In genomic region chr2:27714851-27715291, GRCh38 we compare ENCODE assay signal across 9 cellular contexts. TPM values are rescaled to one million over a fixed set of nuclear protein-coding genes. Genes with fewer than 3 reads are reported as not detected.
DNase-seq lines count a peak whose midpoint lies in the region; ATAC-seq and TF ChIP-seq lines count a peak whose summit lies in the region.
"Had no signal": no experiment of that assay in that cellular context is flagged by ENCODE, and none has a peak within 500 bp of the region (broad histone marks: within the 10 kb centered on the region; RNA-seq: fewer than 3 reads in every experiment).

No MANE protein-coding gene starts in this region.

- H3K79me2 ChIP-seq in SK-N-SH (ENCODE audit: insufficient read depth), result no peaks in the 10 kb centered on the region

- peak overlapping the region in 1 of 2 experiments; percentile 60; a peak in 2 of 4 replicates for H3K27ac ChIP-seq in SK-N-SH (ENCODE audit: low read depth in 2 of 2, low read length in 1 of 2)
- H3K27ac ChIP-seq: epithelial cell of prostate had no signal

- CTCF ChIA-PET in SK-N-SH (lab: Yijun Ruan, JAX), result interaction anchor here (1.0 to 5.2 kb wide), 9 partner anchors 8 to 880 kb away, joined by 3 to 64 read pairs (median 4); no protein-coding TSS in a partner anchor

- H3K9me3 Mint-ChIP-seq in CD14-positive monocyte (peaks cover 0 to 14% (median 3%) of the 10 kb centered on the region in 7 donors), osteocyte (ENCODE audit: unreplicated experiment) (no peaks in the 10 kb centered on the region)

- TF ChIP-seq EP300 in SK-N-SH (IDR thresholded peaks at IDR 0.05; ENCODE audit: borderline replicate concordance in 1 of 2, low read depth in 1 of 2, low read length in 1 of 2), result no peak

- no peak for ATAC-seq in HG03469 (IDR thresholded peaks at IDR 0.05; ENCODE audit: unreplicated experiment)

- H3K27me3 Mint-ChIP-seq in CD14-positive monocyte (ENCODE audit: low read depth in 3 of 3) (peaks cover 41 to 52% (median 47%) of the 10 kb centered on the region in 3 donors), osteocyte (ENCODE audit: unreplicated experiment) (no peaks in the 10 kb centered on the region)

- H3K9me3 ChIP-seq in SK-N-SH, result no peaks in the 10 kb centered on the region

- peak overlapping the region; percentile 76 for H3K4me2 ChIP-seq in SK-N-SH

- H3K4me1 ChIP-seq in SK-N-SH (ENCODE audit: control insufficient read depth in 1 of 2, insufficient read depth in 2 of 2, low read depth in 1 of 2, low read length in 1 of 2), result peaks cover 5 to 11% of the 10 kb centered on the region in 2 experiments; a peak in 3 of 4 replicates

- H3K4me1 Mint-ChIP-seq in CD14-positive monocyte, result peaks cover 20% of the 10 kb centered on the region
- H3K4me1 Mint-ChIP-seq in osteocyte (ENCODE audit: unreplicated experiment), result peaks cover 14% of the 10 kb centered on the region

- 75% methylated on average over 19 of the region's 19 CpGs for WGBS in SK-N-SH (ENCODE audit: low lambda C conversion rate)

- peak overlapping the region; percentile 97 for H2AFZ ChIP-seq in SK-N-SH (ENCODE audit: low read depth)

- H3K36me3 Mint-ChIP-seq in CD14-positive monocyte (peaks cover 0 to 14% of the 10 kb centered on the region in 2 donors), osteocyte (ENCODE audit: unreplicated experiment) (no peaks in the 10 kb centered on the region)

- peaks cover 21% of the 10 kb centered on the region for H3F3A ChIP-seq in SK-N-SH (replicated peaks; ENCODE audit: insufficient read depth)

- H3K4me3 ChIP-seq in SK-N-SH (ENCODE audit: low read depth in 2 of 2, low read length in 1 of 2) (peak overlapping the region; percentile 51 to 58), fibroblast of villous mesenchyme (ENCODE audit: low read depth, low read length) (peak overlapping the region; percentile 49)

- H3K9ac ChIP-seq in SK-N-SH, result peak overlapping the region; percentile 80

- no peak for TF ChIP-seq CTCF in CD14-positive monocyte (IDR thresholded peaks at IDR 0.05)
- no peak for TF ChIP-seq CTCF in SK-N-SH (IDR thresholded peaks at IDR 0.05)
- no peak for TF ChIP-seq CTCF in fibroblast of villous mesenchyme (IDR thresholded peaks at IDR 0.05; ENCODE audit: insufficient read depth, low read depth, low read length)
- TF ChIP-seq CTCF in osteocyte (IDR thresholded peaks at IDR 0.05), result no peak

- no peaks in the 10 kb centered on the region for H3K36me3 ChIP-seq in SK-N-SH (replicated peaks in 1 of 2; ENCODE audit: control insufficient read depth in 1 of 2, insufficient read depth in 2 of 2, low read length in 1 of 2)

- POLR2A ChIA-PET in SK-N-SH (lab: Yijun Ruan, JAX), result no interaction called here

- DNase-seq in CD14-positive monocyte (ENCODE audit: low spot score), result no peak
- DNase-seq in SK-N-SH, result no peak
- no peak for DNase-seq in fibroblast of villous mesenchyme (ENCODE audit: low read depth)
- no peak for DNase-seq in osteocyte (ENCODE audit: extremely low spot score, unreplicated experiment)
- no peak for DNase-seq in NCI-H226
- no peak for DNase-seq in NCI-H1436 treated with DMSO at 0.1 percent for 48 hours (lab: John Stamatoyannopoulos, UW)
- DNase-seq in NCI-H1105 (lab: John Stamatoyannopoulos, UW), result no peak

- no peaks in the 10 kb centered on the region for H3K9me2 ChIP-seq in SK-N-SH

- H3K4me3 Mint-ChIP-seq in CD14-positive monocyte (peak overlapping the region; percentile 59 to 82), osteocyte (ENCODE audit: unreplicated experiment) (peak overlapping the region; percentile 56)

- intact Hi-C loops in CD14-positive monocyte (cut with micrococcal nuclease), result no loop called here

- H3K27me3 ChIP-seq in SK-N-SH (ENCODE audit: insufficient read depth), result no peaks in the 10 kb centered on the region

- TF ChIP-seq RAD21 in SK-N-SH (IDR thresholded peaks at IDR 0.05; ENCODE audit: low read length), result no peak

- no peaks in the 10 kb centered on the region for H4K20me1 ChIP-seq in SK-N-SH (ENCODE audit: insufficient read depth)

- H3K27ac Mint-ChIP-seq in CD14-positive monocyte, result peak overlapping the region in 2 of 7 donors; percentile 1 to 16
- H3K27ac Mint-ChIP-seq in osteocyte (ENCODE audit: unreplicated experiment), result peak overlapping the region; percentile 27

TF ChIP-seq in SK-N-SH, 30 proteins besides CTCF, POLR2A, EP300 and RAD21:
- TF ChIP-seq NRF1 (IDR thresholded peaks at IDR 0.05; ENCODE audit: low read depth, low read length) (no peak), TCF12 (IDR thresholded peaks at IDR 0.05) (no peak), NFIC (IDR thresholded peaks at IDR 0.05; ENCODE audit: borderline replicate concordance) (no peak), RXRA (IDR thresholded peaks at IDR 0.05; ENCODE audit: borderline replicate concordance, low read depth) (no peak), POLR2AphosphoS5 (IDR thresholded peaks at IDR 0.05; ENCODE audit: low read depth, low read length) (no peak), TEAD4 (IDR thresholded peaks at IDR 0.05; ENCODE audit: borderline replicate concordance, insufficient read depth) (no peak), RFX5 (IDR thresholded peaks at IDR 0.05; ENCODE audit: low read length) (no peak), FOSL2 (IDR thresholded peaks at IDR 0.05; ENCODE audit: borderline replicate concordance, low read depth) (no peak), ELF1 (IDR thresholded peaks at IDR 0.05) (no peak), RCOR1 (IDR thresholded peaks at IDR 0.05; ENCODE audit: low read length) (no peak), SMC3 (IDR thresholded peaks at IDR 0.05; ENCODE audit: low read depth, low read length) (no peak), FOXM1 (IDR thresholded peaks at IDR 0.05; ENCODE audit: low read depth) (no peak), JUND (IDR thresholded peaks at IDR 0.05) (no peak)
- TF ChIP-seq, protein P1, sequence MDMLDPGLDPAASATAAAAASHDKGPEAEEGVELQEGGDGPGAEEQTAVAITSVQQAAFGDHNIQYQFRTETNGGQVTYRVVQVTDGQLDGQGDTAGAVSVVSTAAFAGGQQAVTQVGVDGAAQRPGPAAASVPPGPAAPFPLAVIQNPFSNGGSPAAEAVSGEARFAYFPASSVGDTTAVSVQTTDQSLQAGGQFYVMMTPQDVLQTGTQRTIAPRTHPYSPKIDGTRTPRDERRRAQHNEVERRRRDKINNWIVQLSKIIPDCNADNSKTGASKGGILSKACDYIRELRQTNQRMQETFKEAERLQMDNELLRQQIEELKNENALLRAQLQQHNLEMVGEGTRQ (IDR thresholded peaks at IDR 0.05; ENCODE audit: borderline replicate concordance, low read depth, low read length), result no peak
- TF ChIP-seq, protein P2, sequence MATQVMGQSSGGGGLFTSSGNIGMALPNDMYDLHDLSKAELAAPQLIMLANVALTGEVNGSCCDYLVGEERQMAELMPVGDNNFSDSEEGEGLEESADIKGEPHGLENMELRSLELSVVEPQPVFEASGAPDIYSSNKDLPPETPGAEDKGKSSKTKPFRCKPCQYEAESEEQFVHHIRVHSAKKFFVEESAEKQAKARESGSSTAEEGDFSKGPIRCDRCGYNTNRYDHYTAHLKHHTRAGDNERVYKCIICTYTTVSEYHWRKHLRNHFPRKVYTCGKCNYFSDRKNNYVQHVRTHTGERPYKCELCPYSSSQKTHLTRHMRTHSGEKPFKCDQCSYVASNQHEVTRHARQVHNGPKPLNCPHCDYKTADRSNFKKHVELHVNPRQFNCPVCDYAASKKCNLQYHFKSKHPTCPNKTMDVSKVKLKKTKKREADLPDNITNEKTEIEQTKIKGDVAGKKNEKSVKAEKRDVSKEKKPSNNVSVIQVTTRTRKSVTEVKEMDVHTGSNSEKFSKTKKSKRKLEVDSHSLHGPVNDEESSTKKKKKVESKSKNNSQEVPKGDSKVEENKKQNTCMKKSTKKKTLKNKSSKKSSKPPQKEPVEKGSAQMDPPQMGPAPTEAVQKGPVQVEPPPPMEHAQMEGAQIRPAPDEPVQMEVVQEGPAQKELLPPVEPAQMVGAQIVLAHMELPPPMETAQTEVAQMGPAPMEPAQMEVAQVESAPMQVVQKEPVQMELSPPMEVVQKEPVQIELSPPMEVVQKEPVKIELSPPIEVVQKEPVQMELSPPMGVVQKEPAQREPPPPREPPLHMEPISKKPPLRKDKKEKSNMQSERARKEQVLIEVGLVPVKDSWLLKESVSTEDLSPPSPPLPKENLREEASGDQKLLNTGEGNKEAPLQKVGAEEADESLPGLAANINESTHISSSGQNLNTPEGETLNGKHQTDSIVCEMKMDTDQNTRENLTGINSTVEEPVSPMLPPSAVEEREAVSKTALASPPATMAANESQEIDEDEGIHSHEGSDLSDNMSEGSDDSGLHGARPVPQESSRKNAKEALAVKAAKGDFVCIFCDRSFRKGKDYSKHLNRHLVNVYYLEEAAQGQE (IDR thresholded peaks at IDR 0.05; ENCODE audit: low read depth, low read length), result no peak

RNA-seq across cellular contexts. Expression of gene SLC4A1AP, which starts 51.2 kb away (rescaled TPM):
- polyA plus RNA-seq in CD14-positive monocyte (10 to 100 TPM; 18.3 to 24.9 TPM), SK-N-SH (2012; rRNA removed) (9.4 and 9.8 TPM in 2 replicates)
- polyA plus RNA-seq in SK-N-SH (2012; cell fraction: cytosol; rRNA removed), result 10.6 and 13.9 TPM in 2 replicates
- polyA plus RNA-seq in SK-N-SH (2012; cell fraction: nucleus; rRNA removed), result 8.7 and 11.4 TPM in 2 replicates
- total RNA-seq in fibroblast of villous mesenchyme (28.7 and 31.1 TPM in 2 replicates), osteocyte (20.5 and 20.7 TPM in 2 replicates)

RNA-seq across cellular contexts. Expression of gene SUPT7L, which starts 51.5 kb away (rescaled TPM):
- polyA plus RNA-seq in CD14-positive monocyte (10 to 100 TPM; 10.7 to 12.2 TPM), SK-N-SH (2012; rRNA removed) (49.7 and 69.3 TPM in 2 replicates)
- 28.3 and 33.5 TPM in 2 replicates for polyA plus RNA-seq in SK-N-SH (2012; cell fraction: cytosol; rRNA removed)
- 135 and 184 TPM in 2 replicates for polyA plus RNA-seq in SK-N-SH (2012; cell fraction: nucleus; rRNA removed)
- total RNA-seq in fibroblast of villous mesenchyme (36.1 and 38.4 TPM in 2 replicates), osteocyte (37.9 and 41.2 TPM in 2 replicates)

RNA-seq across cellular contexts. Expression of gene MRPL33, which starts 56.6 kb away (rescaled TPM):
- polyA plus RNA-seq in CD14-positive monocyte (100 to 1,000 TPM; 331 to 341 TPM), SK-N-SH (2012; rRNA removed) (132 and 153 TPM in 2 replicates)
- polyA plus RNA-seq in SK-N-SH (2012; cell fraction: cytosol; rRNA removed), result 243 and 426 TPM in 2 replicates
- 22.4 and 51.9 TPM in 2 replicates for polyA plus RNA-seq in SK-N-SH (2012; cell fraction: nucleus; rRNA removed)
- total RNA-seq in fibroblast of villous mesenchyme (112 and 119 TPM in 2 replicates), osteocyte (43.5 and 51.6 TPM in 2 replicates)
